In the genomic region with DNA sequence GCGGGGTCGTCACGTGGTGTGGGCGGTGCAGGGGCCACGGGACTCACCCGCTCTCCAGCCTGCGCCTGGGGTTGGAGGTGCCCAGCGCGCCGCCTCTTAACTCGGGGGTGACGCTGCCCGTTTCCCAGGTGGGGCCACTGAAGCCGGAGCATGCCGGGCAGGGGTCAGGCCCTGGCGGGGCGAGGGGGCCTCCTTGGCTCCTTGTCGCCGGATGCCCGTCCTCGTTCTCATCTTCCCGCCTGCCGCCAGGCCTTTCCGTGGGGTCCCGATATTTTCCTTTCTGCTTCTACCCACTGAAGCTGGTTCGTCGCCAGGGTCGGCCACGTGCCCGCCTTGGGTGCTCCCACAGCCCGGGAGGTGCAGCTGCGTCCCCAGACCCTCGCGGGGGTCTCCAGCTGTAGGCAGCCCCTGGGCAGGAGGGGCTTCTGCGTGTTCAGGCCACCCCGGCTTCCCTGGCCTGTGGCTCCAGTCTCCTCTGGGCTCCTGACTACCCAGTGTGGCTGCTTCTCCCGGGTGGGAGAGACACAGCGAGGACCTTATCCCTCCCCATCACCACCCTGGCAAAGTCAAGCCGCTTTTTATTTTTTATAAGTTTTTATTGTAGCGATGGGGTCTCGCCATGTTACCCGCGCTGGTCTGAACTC, we compare ENCODE assay signal across 9 cellular contexts. TPM values are rescaled to one million over a fixed set of nuclear protein-coding genes. Genes with fewer than 3 reads are reported as not detected.
DNase-seq lines count a peak whose midpoint lies in the region; ATAC-seq and TF ChIP-seq lines count a peak whose summit lies in the region.
"Had no signal": no experiment of that assay in that cellular context is flagged by ENCODE, and none has a peak within 500 bp of the region (broad histone marks: within the 10 kb centered on the region; RNA-seq: fewer than 3 reads in every experiment).

No MANE protein-coding gene starts in this region.

- peak overlapping the region; percentile 92 for H3K27ac Mint-ChIP-seq in chondrocyte (ENCODE audit: unreplicated experiment)

- H3K36me3 Mint-ChIP-seq in chondrocyte (ENCODE audit: low read depth), result peaks cover 26% of the 10 kb centered on the region

- CTCF ChIA-PET in AG04449 (lab: Yijun Ruan, JAX), result interaction anchor here (1.0 to 1.8 kb wide), 2 partner anchors 11 to 32 kb away, joined by 3 to 11 read pairs; no protein-coding TSS in a partner anchor

- no peak for TF ChIP-seq CTCF in AG04449 (IDR thresholded peaks at IDR 0.05; ENCODE audit: insufficient read depth, low read length, missing control alignments)
- TF ChIP-seq CTCF in chondrocyte (IDR thresholded peaks at IDR 0.05), result no peak

- peaks cover 37 to 46% of the 10 kb centered on the region in 2 donors for H3K36me3 ChIP-seq in muscle layer of duodenum (ENCODE audit: control insufficient read depth in 1 of 2, insufficient read depth in 2 of 2, low read length in 2 of 2)

- no peaks in the 10 kb centered on the region for H3K9me3 Mint-ChIP-seq in chondrocyte (ENCODE audit: low read depth)

- TF ChIP-seq RAD21 in Ishikawa (IDR thresholded peaks at IDR 0.05; ENCODE audit: low read depth), result no peak

- no peak for TF ChIP-seq POLR2A in GM18505 (IDR thresholded peaks at IDR 0.05; ENCODE audit: borderline replicate concordance, extremely low read depth, insufficient read depth, insufficient read length)

- peaks cover 40% of the 10 kb centered on the region for H3K4me1 Mint-ChIP-seq in chondrocyte (ENCODE audit: low read depth)

- POLR2A ChIA-PET in AG04449 (lab: Yijun Ruan, JAX), result no interaction called here

- H3K4me3 ChIP-seq in AG04449 (ENCODE audit: low read depth, low read length) (peak overlapping the region; percentile 70), muscle layer of duodenum (ENCODE audit: low read depth in 1 of 2, low read length in 2 of 2) (peak overlapping the region; percentile 57 to 71)

- H3K27me3 Mint-ChIP-seq in chondrocyte (ENCODE audit: low read depth), result no peaks in the 10 kb centered on the region

- peak overlapping the region; percentile 87 for H3K27ac ChIP-seq in muscle layer of duodenum (ENCODE audit: low read length)

- peak overlapping the region; percentile 65 for H3K4me3 Mint-ChIP-seq in chondrocyte (ENCODE audit: unreplicated experiment)

- no peaks in the 10 kb centered on the region for H3K9me3 ChIP-seq in muscle layer of duodenum (ENCODE audit: control insufficient read depth in 1 of 2, low read length in 2 of 2)

- no peaks in the 10 kb centered on the region for H3K27me3 ChIP-seq in muscle layer of duodenum (ENCODE audit: low read depth, low read length)

- no peak for DNase-seq in AG04449 (ENCODE audit: low read depth, low spot score)
- DNase-seq in chondrocyte (ENCODE audit: low spot score), result no peak
- no peak for DNase-seq in NOMO-1 (lab: John Stamatoyannopoulos, UW; ENCODE audit: unreplicated experiment in 2 of 2)

- ATAC-seq in HG02981 (IDR thresholded peaks at IDR 0.05; ENCODE audit: unreplicated experiment) (no peak), GM18505 (IDR thresholded peaks at IDR 0.05; ENCODE audit: unreplicated experiment) (no peak), GM18870 (IDR thresholded peaks at IDR 0.05; ENCODE audit: unreplicated experiment) (no peak)

- no peak for TF ChIP-seq EP300 in Ishikawa (IDR thresholded peaks at IDR 0.05; ENCODE audit: borderline replicate concordance)

- peaks cover 11 to 50% of the 10 kb centered on the region in 2 donors for H3K4me1 ChIP-seq in muscle layer of duodenum (ENCODE audit: control insufficient read depth in 1 of 2, insufficient read depth in 2 of 2, low read length in 2 of 2)

TF ChIP-seq in Ishikawa, 13 proteins besides CTCF, POLR2A, EP300 and RAD21:
- no peak for TF ChIP-seq CEBPB (IDR thresholded peaks at IDR 0.05)
- TF ChIP-seq, protein P1, sequence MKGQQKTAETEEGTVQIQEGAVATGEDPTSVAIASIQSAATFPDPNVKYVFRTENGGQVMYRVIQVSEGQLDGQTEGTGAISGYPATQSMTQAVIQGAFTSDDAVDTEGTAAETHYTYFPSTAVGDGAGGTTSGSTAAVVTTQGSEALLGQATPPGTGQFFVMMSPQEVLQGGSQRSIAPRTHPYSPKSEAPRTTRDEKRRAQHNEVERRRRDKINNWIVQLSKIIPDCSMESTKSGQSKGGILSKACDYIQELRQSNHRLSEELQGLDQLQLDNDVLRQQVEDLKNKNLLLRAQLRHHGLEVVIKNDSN (IDR thresholded peaks at IDR 0.05), result no peak
- TF ChIP-seq, protein P2, sequence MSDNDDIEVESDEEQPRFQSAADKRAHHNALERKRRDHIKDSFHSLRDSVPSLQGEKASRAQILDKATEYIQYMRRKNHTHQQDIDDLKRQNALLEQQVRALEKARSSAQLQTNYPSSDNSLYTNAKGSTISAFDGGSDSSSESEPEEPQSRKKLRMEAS (IDR thresholded peaks at IDR 0.05), result no peak; the same call in none of the 2 replicates
- TF ChIP-seq TEAD4 (IDR thresholded peaks at IDR 0.05), result peak; percentile 11; the same call in 1 of the 2 replicates
- peak; percentile 63 for TF ChIP-seq ZBTB7A (IDR thresholded peaks at IDR 0.05; ENCODE audit: low read depth)
TF ChIP-seq in Ishikawa: peak in this region for 2.

RNA-seq across cellular contexts. Expression of a gene that starts 0.8 kb away (rescaled TPM):
- total RNA-seq in chondrocyte, result 32.7 to 41.3 TPM (median 36.1 TPM) in 3 replicates

RNA-seq across cellular contexts. Expression of a gene that starts 7.0 kb away (rescaled TPM):
- 295 to 320 TPM (median 303 TPM) in 3 replicates for total RNA-seq in chondrocyte

RNA-seq across cellular contexts. Expression of a gene that starts 9.6 kb away (rescaled TPM):
- total RNA-seq in chondrocyte, result 7.0 to 7.9 TPM (median 7.2 TPM) in 3 replicates
- total RNA-seq: activated CD8-positive, alpha-beta memory T cell treated with anti-CD3 and anti-CD28 coated beads for 36 hours had no signal

RNA-seq across cellular contexts. Expression of a gene that starts 27.7 kb away (rescaled TPM):
- 64.5 to 75.3 TPM (median 68.3 TPM) in 3 replicates for total RNA-seq in chondrocyte

RNA-seq across cellular contexts. Expression of a gene that starts 34.5 kb away (rescaled TPM):
- 110 to 125 TPM (median 122 TPM) in 3 replicates for total RNA-seq in chondrocyte
